14 cellular contexts compared by ENCODE assay signal in the genomic region with DNA sequence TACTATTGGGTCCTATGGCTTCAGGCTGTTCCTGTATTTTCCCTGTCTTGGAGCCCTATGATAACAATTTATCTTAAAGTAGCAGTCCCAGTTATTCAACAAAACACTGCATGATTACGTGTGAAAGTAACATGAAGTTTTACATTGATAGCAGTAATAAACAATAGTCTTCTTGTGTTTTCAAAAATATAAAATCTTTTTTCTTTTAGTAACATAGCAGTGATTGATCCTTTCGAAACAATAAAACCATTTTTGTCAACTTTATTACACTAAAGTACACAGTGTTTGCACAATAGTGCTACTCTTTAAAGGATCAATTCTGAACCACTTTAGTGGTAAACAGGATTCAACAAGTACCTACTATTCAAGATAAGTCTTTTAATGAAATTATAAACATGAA.
DNase-seq lines count a peak whose midpoint lies in the region; ATAC-seq and TF ChIP-seq lines count a peak whose summit lies in the region.
"Had no signal": no experiment of that assay in that cellular context is flagged by ENCODE, and none has a peak within 500 bp of the region (broad histone marks: within the 10 kb centered on the region; RNA-seq: fewer than 3 reads in every experiment).

No MANE protein-coding gene starts in this region.

- H3K9me3 ChIP-seq in mucosa of descending colon: no peaks in the 10 kb centered on the region
- H3K9me3 ChIP-seq: A549, BE2C, Caco-2 had no signal

- DNase-seq in LNCaP clone FGC (ENCODE audit: low read depth) (no peak), SK-MEL-5 (ENCODE audit: low read depth, low spot score) (peak; percentile 64), mucosa of descending colon (no peak), posterior cingulate gyrus (no peak), SHP77 treated with DMSO at 0.1 percent for 48 hours (lab: John Stamatoyannopoulos, UW) (no peak)
- DNase-seq: BE2C; Caco-2; CD8-positive, alpha-beta T cell; GF-D8; HCEC 1CT had no signal

- H3K36me3 ChIP-seq in mucosa of descending colon (ENCODE audit: low read depth): no peaks in the 10 kb centered on the region
- H3K36me3 ChIP-seq: BE2C had no signal

- no peak for TF ChIP-seq CTCF in C4-2B (conservative IDR thresholded peaks at IDR 0.05)
- TF ChIP-seq CTCF in LNCaP clone FGC (IDR thresholded peaks at IDR 0.05; ENCODE audit: control insufficient read depth, extremely low read depth, insufficient read depth): no peak
- no peak for TF ChIP-seq CTCF in mucosa of descending colon (IDR thresholded peaks at IDR 0.05)

- ATAC-seq in mucosa of descending colon (peak; percentile 24), GM18867 (IDR thresholded peaks at IDR 0.05; ENCODE audit: unreplicated experiment) (no peak)
- ATAC-seq: A549; CD8-positive, alpha-beta T cell had no signal

- intact Hi-C loops in mucosa of descending colon (cut with DNase I, micrococcal nuclease) (no loop called here), posterior cingulate gyrus (cut with DNase I) (no loop called here)

- peak overlapping the region; percentile 50; the same call in 1 of the 2 replicates for H3K27ac ChIP-seq in C4-2B
- H3K27ac ChIP-seq: A549, HL-60 had no signal

- H3K4me1 ChIP-seq in mucosa of descending colon (ENCODE audit: low read depth): no peaks in the 10 kb centered on the region

- in situ Hi-C loops in SK-MEL-5 (cut with HindIII; ENCODE audit: low pct_unique_long_range_greater_than_20kb, low sequenced_read_pairs): no loop called here

- H3K4me3 ChIP-seq in LNCaP clone FGC (ENCODE audit: low read depth, low read length) (peak overlapping the region; percentile 19), mucosa of descending colon (no peak overlapping the region)
- H3K4me3 ChIP-seq: A549 had no signal
